ENCODE assay signal across 12 cellular contexts in the genomic region with DNA sequence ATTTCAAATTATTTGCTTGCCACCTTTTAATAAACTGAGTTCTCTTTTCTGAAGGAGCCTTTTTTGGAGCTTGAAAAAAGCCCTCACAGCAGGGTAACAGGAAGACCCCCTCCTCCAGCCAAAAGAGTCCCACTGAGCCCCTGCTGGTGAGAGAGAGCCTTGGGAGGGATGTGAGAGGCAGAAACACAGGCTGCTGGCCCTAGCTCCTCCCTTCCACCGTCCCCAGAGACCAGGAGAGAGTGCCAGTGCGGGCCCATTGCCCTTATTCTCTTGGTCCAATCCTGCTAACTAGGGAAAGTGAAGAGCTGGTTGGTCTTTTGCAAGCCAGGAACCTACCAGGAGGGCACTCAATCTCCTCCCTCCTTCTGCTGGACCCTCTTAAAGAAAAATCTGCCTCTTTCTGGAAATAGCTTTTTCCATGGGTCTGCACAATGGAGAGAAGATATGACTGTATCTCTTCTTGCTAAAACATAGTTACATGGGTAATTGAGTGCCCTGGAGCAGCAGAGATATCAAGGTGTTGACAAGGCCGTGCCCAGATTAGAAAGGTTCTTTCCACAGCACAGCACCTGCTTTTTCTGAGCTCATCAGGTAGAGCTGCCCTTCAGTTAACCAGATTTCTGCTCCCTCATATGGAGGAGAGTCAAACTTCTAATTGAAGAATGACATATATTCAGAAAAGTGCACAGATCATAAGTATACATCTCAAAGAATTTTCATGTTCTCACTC.
DNase-seq lines count a peak whose midpoint lies in the region; ATAC-seq and FAIRE-seq lines count a peak whose summit lies in the region.
"Had no signal": no experiment of that assay in that cellular context is flagged by ENCODE, and none has a peak within 500 bp of the region (broad histone marks: within the 10 kb centered on the region; RNA-seq: fewer than 3 reads in every experiment).

No MANE protein-coding gene starts in this region.

- WGBS in mesendoderm (ENCODE audit: extremely low coverage, insufficient coverage, low lambda C conversion rate) = no CpG with 5 or more reads among the region's 3 CpGs

- no peak overlapping the region for H3K4ac ChIP-seq in mesendoderm (ENCODE audit: low read depth, low read length)

- H3K27ac ChIP-seq in mesendoderm (ENCODE audit: low read depth, low read length) = peak overlapping the region; percentile 53

- H3K27ac Mint-ChIP-seq in activated naive CD4-positive, alpha-beta T cell treated with anti-CD3 and anti-CD28 coated beads, Interleukin-2, amount 50 U/mL, for 72 hours = peak overlapping the region; percentile 37 to 84

- H3K23ac ChIP-seq in mesendoderm (ENCODE audit: low read length) = no peak overlapping the region

- peak; percentile 15 for DNase-seq in ACHN
- DNase-seq in GM19239 (ENCODE audit: insufficient read length, low spot score) = no peak
- no peak for DNase-seq in activated naive CD4-positive, alpha-beta T cell treated with anti-CD3 and anti-CD28 coated beads, Interleukin-2, amount 50 U/mL, for 72 hours (ENCODE audit: low spot score in 2 of 2)
- DNase-seq in mesendoderm = peak; percentile 91
- DNase-seq in stimulated activated CD4-positive, alpha-beta T cell treated with anti-CD3 and anti-CD28 coated beads, Interleukin-15, amount 100 ng/mL, for 24 hours = no peak
- DNase-seq: activated CD4-positive, CD25-positive, alpha-beta regulatory T cell treated with anti-CD3 and anti-CD28 coated beads, Interleukin-2, amount 50 U/mL, for 72 hours; effector memory CD4-positive, alpha-beta T cell; EL; NCI-H1694 had no signal

- no peaks in the 10 kb centered on the region for H3K79me2 ChIP-seq in mesendoderm (ENCODE audit: control insufficient read depth, insufficient read depth, low read length)

- no peak overlapping the region for H2BK120ac ChIP-seq in mesendoderm (ENCODE audit: low read depth, low read length)

- no peak overlapping the region for H2BK15ac ChIP-seq in mesendoderm (replicated peaks; ENCODE audit: low read depth)

- no peak overlapping the region for H3K4me3 ChIP-seq in mesendoderm (ENCODE audit: low read length)

- H3K4me2 ChIP-seq in mesendoderm (ENCODE audit: low read length) = no peak overlapping the region

- no peak overlapping the region for H3K56ac ChIP-seq in mesendoderm (ENCODE audit: low read length)

- FAIRE-seq in GM19239 (lab: Jason Lieb, UNC) = peak; percentile 74

- H3K36me3 ChIP-seq in mesendoderm (ENCODE audit: control insufficient read depth, insufficient read depth, low read length) = no peaks in the 10 kb centered on the region

- peak overlapping the region; percentile 53 for H3K18ac ChIP-seq in mesendoderm (ENCODE audit: low read length)

- H3K9ac ChIP-seq in mesendoderm (ENCODE audit: low read length) = no peak overlapping the region

- peaks cover 7 to 19% of the 10 kb centered on the region in 2 donors for H3K36me3 Mint-ChIP-seq in activated naive CD4-positive, alpha-beta T cell treated with anti-CD3 and anti-CD28 coated beads, Interleukin-2, amount 50 U/mL, for 72 hours

- in situ Hi-C loops in ACHN (cut with HindIII; ENCODE audit: low pct_ligation_motif_present, low pct_unique_long_range_greater_than_20kb, low sequenced_read_pairs) = no loop called here

- peak overlapping the region; percentile 59 for H4K8ac ChIP-seq in mesendoderm (ENCODE audit: low read depth, low read length)

- no peak overlapping the region for H2BK5ac ChIP-seq in mesendoderm (ENCODE audit: low read length)

- no peaks in the 10 kb centered on the region for H3K27me3 ChIP-seq in mesendoderm (ENCODE audit: insufficient read depth, low read length, poor library complexity)

- ATAC-seq in activated naive CD4-positive, alpha-beta T cell treated with anti-CD3 and anti-CD28 coated beads, Interleukin-2, amount 50 U/mL, for 72 hours = peak; percentile 25 to 27
- ATAC-seq in HG03045 (IDR thresholded peaks at IDR 0.05; ENCODE audit: unreplicated experiment) (no peak), HG03280 (IDR thresholded peaks at IDR 0.05; ENCODE audit: unreplicated experiment) (no peak), HG03432 (IDR thresholded peaks at IDR 0.05; ENCODE audit: unreplicated experiment) (no peak)

- no peaks in the 10 kb centered on the region for H3K9me3 Mint-ChIP-seq in activated naive CD4-positive, alpha-beta T cell treated with anti-CD3 and anti-CD28 coated beads, Interleukin-2, amount 50 U/mL, for 72 hours

- H3K4me1 ChIP-seq in mesendoderm (ENCODE audit: control insufficient read depth, low read depth, low read length) = peaks cover 15% of the 10 kb centered on the region

- H3K79me1 ChIP-seq in mesendoderm (ENCODE audit: low read length) = peaks cover 4% of the 10 kb centered on the region

- no peak overlapping the region for H2AK5ac ChIP-seq in mesendoderm (ENCODE audit: low read length)

- no peak overlapping the region for H4K5ac ChIP-seq in mesendoderm (ENCODE audit: low read length)

Comparison
In these comparisons a context has a peak if more than half of its experiments do, and no peak if none do; other contexts are left out.
1. DNase-seq: peak in ACHN (single experiment) and mesendoderm (single experiment); none in GM19239 (single experiment), activated naive CD4-positive, alpha-beta T cell treated with anti-CD3 and anti-CD28 coated beads, Interleukin-2, amount 50 U/mL, for 72 hours (0 of 2) and stimulated activated CD4-positive, alpha-beta T cell treated with anti-CD3 and anti-CD28 coated beads, Interleukin-15, amount 100 ng/mL, for 24 hours (single experiment).
2. ATAC-seq: peak in activated naive CD4-positive, alpha-beta T cell treated with anti-CD3 and anti-CD28 coated beads, Interleukin-2, amount 50 U/mL, for 72 hours (2 of 2); none in HG03045 (single experiment), HG03280 (single experiment) and HG03432 (single experiment).